27 cellular contexts compared by ENCODE assay signal in genomic region chr13:66266348-66266747, GRCh38.
"Had no signal": no experiment of that assay in that cellular context is flagged by ENCODE, and none has a peak within 500 bp of the region (broad histone marks: within the 10 kb centered on the region; RNA-seq: fewer than 3 reads in every experiment).

No MANE protein-coding gene starts in this region.

- H3K36me3 ChIP-seq: stomach, suprapubic skin, thoracic aorta, thyroid gland, tibial artery, tibial nerve, transverse colon, upper lobe of left lung, upper lobe of right lung, uterus, vagina had no signal

- H3K9me3 ChIP-seq: stomach, suprapubic skin, testis, thoracic aorta, thyroid gland, tibial artery, tibial nerve, transverse colon, upper lobe of left lung, upper lobe of right lung, uterus, vagina had no signal

- H3K27ac ChIP-seq: stomach, suprapubic skin, testis, thoracic aorta, thyroid gland, tibial artery, tibial nerve, transverse colon, upper lobe of left lung, upper lobe of right lung, uterus, vagina had no signal

- ATAC-seq: stimulated activated effector memory CD8-positive, alpha-beta T cell treated with anti-CD3 and anti-CD28 coated beads, Interleukin-12 subunit alpha, Interleukin-12 subunit beta, amount 100 ng/mL, for 72 hours; stimulated activated memory B cell treated with anti-CD40 and anti-IgM and Interleukin-4, amounts not matched to agents 10 μg/mL and 1 μg/mL and 100 μg/mL, for 72 hours; stimulated activated naive B cell treated with anti-CD40 and anti-IgM and Interleukin-4, amounts not matched to agents 10 μg/mL and 1 μg/mL and 100 μg/mL, for 72 hours; stimulated activated naive CD8-positive, alpha-beta T cell treated with anti-CD3 and anti-CD28 coated beads, Interleukin-15, amount 100 ng/mL, for 72 hours; stimulated activated naive CD8-positive, alpha-beta T cell treated with anti-CD3 and anti-CD28 coated beads, Interleukin-15, Interleukin-2, amounts not matched to agents 100 U/mL and 50 U/mL, for 24 hours; upper lobe of right lung had no signal

- FAIRE-seq: urothelium cell line had no signal

- H3K27me3 ChIP-seq: stomach, suprapubic skin, testis, thyroid gland, tibial artery, tibial nerve, transverse colon, upper lobe of left lung, upper lobe of right lung, uterus, vagina had no signal

- H3K4me1 ChIP-seq: stomach, suprapubic skin, testis, thyroid gland, tibial artery, tibial nerve, transverse colon, upper lobe of left lung, upper lobe of right lung, uterus, vagina had no signal

- H3K4me3 ChIP-seq: stomach, suprapubic skin, testis, thoracic aorta, thyroid gland, tibial artery, tibial nerve, transverse colon, upper lobe of left lung, upper lobe of right lung, uterus, vagina had no signal

- DNase-seq: stimulated activated CD4-positive, alpha-beta T cell treated with anti-CD3 and anti-CD28 coated beads, Interleukin-2, amount 100 ng/mL, for 48 hours; stimulated activated CD4-positive, alpha-beta T cell treated with anti-CD3 and anti-CD28 coated beads, Interleukin-4, amount 100 ng/mL, for 1 hour; stimulated activated CD4-positive, alpha-beta T cell treated with anti-CD3 and anti-CD28 coated beads, Interleukin-4, amount 100 ng/mL, for 24 hours; stimulated activated CD4-positive, alpha-beta T cell treated with anti-CD3 and anti-CD28 coated beads, Interleukin-4, amount 100 ng/mL, for 4 hours; stimulated activated CD8-positive, alpha-beta memory T cell treated with anti-CD3 and anti-CD28 coated beads, Interleukin-4, amount 100 ng/mL, for 48 hours; stimulated activated naive B cell treated with anti-CD40 and anti-IgM and Interleukin-4, amounts not matched to agents 10 μg/mL and 1 μg/mL and 100 μg/mL, for 72 hours; stimulated activated naive CD4-positive, alpha-beta T cell; stimulated activated naive CD4-positive, alpha-beta T cell treated with Interleukin-2 at 50 U/mL for 16 hours; stimulated activated naive CD8-positive, alpha-beta T cell treated with anti-CD3 and anti-CD28 coated beads, Interleukin-15, amount 100 ng/mL, for 72 hours; stimulated activated naive CD8-positive, alpha-beta T cell treated with anti-CD3 and anti-CD28 coated beads, Interleukin-15, Interleukin-2, amounts not matched to agents 100 U/mL and 50 U/mL, for 24 hours; stomach; substantia nigra; testis; thyroid gland; tibial artery; transverse colon; trophoblast cell; upper lobe of left lung; upper lobe of right lung; uterus had no signal
